Comparison of ENCODE assay signal across 8 cellular contexts in the genomic region with DNA sequence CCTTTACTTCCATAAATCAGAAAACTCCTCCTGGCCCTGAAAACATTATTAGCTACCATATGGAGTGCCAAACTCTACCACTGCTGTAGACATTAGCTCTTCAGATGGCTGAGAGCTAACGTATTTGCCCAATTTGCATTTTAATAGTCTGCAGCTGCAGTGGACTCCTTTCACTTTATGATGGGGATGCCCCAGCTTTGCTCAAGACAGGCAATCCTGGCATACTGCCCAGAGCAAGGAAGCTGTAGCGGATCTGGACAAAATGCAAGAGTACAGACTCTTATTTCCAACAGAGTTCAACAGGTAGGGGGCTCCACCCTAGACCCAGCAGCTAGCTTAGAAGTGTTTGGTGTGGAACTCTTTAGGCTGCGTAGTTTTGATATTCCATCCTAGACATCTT.
DNase-seq lines count a peak whose midpoint lies in the region; ATAC-seq and TF ChIP-seq lines count a peak whose summit lies in the region.

No MANE protein-coding gene starts in this region.

- no peaks in the 10 kb centered on the region for H3K36me3 ChIP-seq in MG63
- H3K36me3 ChIP-seq in WERI-Rb-1, result no peaks in the 10 kb centered on the region

- peak; percentile 29 for TF ChIP-seq CTCF in foreskin keratinocyte (conservative IDR thresholded peaks at IDR 0.05)
- TF ChIP-seq CTCF in WERI-Rb-1 (IDR thresholded peaks at IDR 0.05; ENCODE audit: low read depth, low read length), result no peak

- intact Hi-C loops in left cardiac atrium (cut with DNase I), result no loop called here
- intact Hi-C loops in Right ventricle myocardium superior (cut with DNase I), result no loop called here

- H3K4me3 ChIP-seq in MG63, result no peak overlapping the region
- no peak overlapping the region for H3K4me3 ChIP-seq in WERI-Rb-1 (ENCODE audit: low read depth, low read length)

- peak in 1 of 2 donors; percentile 47 for ATAC-seq in left cardiac atrium
- no peak for ATAC-seq in Right ventricle myocardium superior (ENCODE audit: poor library complexity)
- peak; percentile 69 for ATAC-seq in HG02973 (IDR thresholded peaks at IDR 0.05; ENCODE audit: unreplicated experiment)
- peak; percentile 73 for ATAC-seq in foreskin keratinocyte

- H3K9me3 ChIP-seq in MG63, result no peaks in the 10 kb centered on the region
- no peaks in the 10 kb centered on the region for H3K9me3 ChIP-seq in WERI-Rb-1 (ENCODE audit: severe bottlenecking)

- DNase-seq in left cardiac atrium (peak; percentile 27), Right ventricle myocardium superior (no peak), NCI-H345 (lab: John Stamatoyannopoulos, UW) (peak; percentile 58), foreskin keratinocyte (peak; percentile 73 to 82), MG63 (no peak), WERI-Rb-1 (no peak)
- no peak for DNase-seq in activated CD8-positive, alpha-beta memory T cell treated with anti-CD3 and anti-CD28 coated beads, Interleukin-2, amount 50 U/mL, for 48 hours

- H3K27me3 ChIP-seq in foreskin keratinocyte, result no peaks in the 10 kb centered on the region
- H3K27me3 ChIP-seq in MG63, result no peaks in the 10 kb centered on the region
- no peaks in the 10 kb centered on the region for H3K27me3 ChIP-seq in WERI-Rb-1 (ENCODE audit: insufficient read depth, low read depth, severe bottlenecking)

- H3K4me1 ChIP-seq in foreskin keratinocyte, result peaks cover 4% of the 10 kb centered on the region

- H3K27ac ChIP-seq in foreskin keratinocyte, result no peak overlapping the region
- H3K27ac ChIP-seq in WERI-Rb-1, result no peak overlapping the region

Comparison
In these comparisons a context has a peak if more than half of its experiments do, and no peak if none do; other contexts are left out.
1. DNase-seq: peak in left cardiac atrium (single experiment), NCI-H345 (single experiment) and foreskin keratinocyte (2 of 2); none in Right ventricle myocardium superior (single experiment), MG63 (single experiment), WERI-Rb-1 (single experiment) and activated CD8-positive, alpha-beta memory T cell treated with anti-CD3 and anti-CD28 coated beads, Interleukin-2, amount 50 U/mL, for 48 hours (single experiment).